In the genomic region with DNA sequence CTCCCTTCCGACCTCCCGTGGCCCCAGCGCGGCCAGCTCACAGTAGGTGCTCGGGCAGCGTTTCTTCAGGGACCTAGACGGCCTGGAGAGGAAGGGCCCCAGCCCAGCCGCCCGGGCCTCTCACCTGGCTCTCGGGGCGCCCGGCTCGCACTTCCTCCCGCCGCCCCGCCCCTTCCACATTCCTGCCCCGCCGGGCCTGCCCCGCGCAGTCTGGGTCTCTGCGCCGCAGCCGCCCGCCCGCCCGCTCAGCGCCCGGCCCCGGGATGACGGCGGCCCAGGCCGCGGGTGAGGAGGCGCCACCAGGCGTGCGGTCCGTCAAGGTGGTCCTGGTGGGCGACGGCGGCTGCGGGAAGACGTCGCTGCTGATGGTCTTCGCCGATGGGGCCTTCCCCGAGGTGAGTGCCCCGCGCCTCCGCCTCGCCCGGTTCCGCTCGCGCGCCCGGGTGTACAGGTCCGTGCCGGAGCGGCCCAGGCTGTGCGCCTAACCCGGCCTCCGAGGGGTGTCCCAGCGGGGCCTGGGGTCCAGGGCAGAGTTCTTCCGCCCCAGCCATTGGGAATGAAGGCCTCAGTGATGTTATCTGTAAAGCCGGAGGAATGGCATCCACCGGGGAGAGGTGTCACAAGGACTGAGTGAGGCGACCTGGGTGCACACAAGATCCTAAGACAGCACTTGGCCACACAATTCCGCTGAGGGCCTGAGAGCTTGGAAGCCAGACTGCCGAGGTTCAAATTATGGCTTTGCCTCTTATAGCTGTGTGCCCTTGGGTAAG, we compare ENCODE assay signal across 8 cellular contexts. TPM values are rescaled to one million over a fixed set of nuclear protein-coding genes. Genes with fewer than 3 reads are reported as not detected.
DNase-seq lines count a peak whose midpoint lies in the region; ATAC-seq and TF ChIP-seq lines count a peak whose summit lies in the region.

A gene with protein sequence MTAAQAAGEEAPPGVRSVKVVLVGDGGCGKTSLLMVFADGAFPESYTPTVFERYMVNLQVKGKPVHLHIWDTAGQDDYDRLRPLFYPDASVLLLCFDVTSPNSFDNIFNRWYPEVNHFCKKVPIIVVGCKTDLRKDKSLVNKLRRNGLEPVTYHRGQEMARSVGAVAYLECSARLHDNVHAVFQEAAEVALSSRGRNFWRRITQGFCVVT (plus strand): TSS at position 208 of the 770 bp plus-strand sequence. CDS start 56 bp downstream, at position 264.

- peak within 1 kb of the TSS; percentile 61 to 86 (median 81) for H3K4me3 Mint-ChIP-seq in IgD-negative memory B cell
- peak within 1 kb of the TSS; percentile 82 for H3K4me3 Mint-ChIP-seq in activated naive CD8-positive, alpha-beta T cell treated with anti-CD3 and anti-CD28 coated beads, Interleukin-2, amount 10 ng/mL, durations not matched to agents 7 days and 5 days

- peak within 1 kb of the TSS in 1 of 3 donors; percentile 16 for H3K27ac Mint-ChIP-seq in IgD-negative memory B cell
- H3K27ac Mint-ChIP-seq in activated naive CD8-positive, alpha-beta T cell treated with anti-CD3 and anti-CD28 coated beads, Interleukin-2, amount 10 ng/mL, durations not matched to agents 7 days and 5 days: no peak within 1 kb of the TSS

- H3K36me3 Mint-ChIP-seq in IgD-negative memory B cell: no peaks in the 10 kb centered on the region
- H3K36me3 Mint-ChIP-seq in activated naive CD8-positive, alpha-beta T cell treated with anti-CD3 and anti-CD28 coated beads, Interleukin-2, amount 10 ng/mL, durations not matched to agents 7 days and 5 days: no peaks in the 10 kb centered on the region

- H3K27me3 Mint-ChIP-seq in IgD-negative memory B cell: peaks cover 18% of the 10 kb centered on the region
- peaks cover 9% of the 10 kb centered on the region for H3K27me3 Mint-ChIP-seq in activated naive CD8-positive, alpha-beta T cell treated with anti-CD3 and anti-CD28 coated beads, Interleukin-2, amount 10 ng/mL, durations not matched to agents 7 days and 5 days

- H3K4me1 ChIP-seq in right atrium auricular region: peaks cover 0 to 39% of the 10 kb centered on the region in 2 donors

- POLR2A ChIA-PET in activated naive CD8-positive, alpha-beta T cell treated with anti-CD3 and anti-CD28 coated beads, Interleukin-2, amount 10 ng/mL, durations not matched to agents 7 days and 5 days (lab: Charles Lee): interaction anchor here (0.5 to 1.2 kb wide), 3 partner anchors 9 to 316 kb away, joined by 3 read pairs; no protein-coding TSS in a partner anchor

- no peaks in the 10 kb centered on the region for H3K9me3 ChIP-seq in right atrium auricular region

- H3K27me3 ChIP-seq in right atrium auricular region: no peaks in the 10 kb centered on the region

- H3K36me3 ChIP-seq in right atrium auricular region: no peaks in the 10 kb centered on the region

- H3K4me1 Mint-ChIP-seq in IgD-negative memory B cell: peaks cover 0 to 9% (median 4%) of the 10 kb centered on the region in 3 donors
- peaks cover 5% of the 10 kb centered on the region for H3K4me1 Mint-ChIP-seq in activated naive CD8-positive, alpha-beta T cell treated with anti-CD3 and anti-CD28 coated beads, Interleukin-2, amount 10 ng/mL, durations not matched to agents 7 days and 5 days

- DNase-seq in 8988T (peak; percentile 90), right atrium auricular region (ENCODE audit: low spot score) (no peak), skeletal muscle cell (ENCODE audit: low read depth) (no peak), NCI-H1694 treated with DMSO at 0.1 percent for 48 hours (lab: John Stamatoyannopoulos, UW) (no peak), NCI-H1436 treated with DMSO at 0.1 percent for 48 hours (lab: John Stamatoyannopoulos, UW) (no peak)
- peak; percentile 61 for DNase-seq in activated naive CD8-positive, alpha-beta T cell treated with anti-CD3 and anti-CD28 coated beads, Interleukin-2, amount 10 ng/mL, durations not matched to agents 7 days and 5 days

- no peak for TF ChIP-seq CTCF in right atrium auricular region (IDR thresholded peaks at IDR 0.05)

- H3K9me3 Mint-ChIP-seq in IgD-negative memory B cell: no peaks in the 10 kb centered on the region
- H3K9me3 Mint-ChIP-seq in activated naive CD8-positive, alpha-beta T cell treated with anti-CD3 and anti-CD28 coated beads, Interleukin-2, amount 10 ng/mL, durations not matched to agents 7 days and 5 days: no peaks in the 10 kb centered on the region

- peak within 1 kb of the TSS; percentile 78 to 92 for H3K27ac ChIP-seq in right atrium auricular region

- H3K4me3 ChIP-seq in right atrium auricular region: peak within 1 kb of the TSS; percentile 48 to 55
- peak within 1 kb of the TSS; percentile 42 for H3K4me3 ChIP-seq in skeletal muscle cell (ENCODE audit: low read depth, low read length)

- peak; percentile 67 for ATAC-seq in activated naive CD8-positive, alpha-beta T cell treated with anti-CD3 and anti-CD28 coated beads, Interleukin-2, amount 10 ng/mL, durations not matched to agents 7 days and 5 days (ENCODE audit: low read depth)
- no peak for ATAC-seq in HG03439 (IDR thresholded peaks at IDR 0.05; ENCODE audit: unreplicated experiment)

RNA-seq across cellular contexts. Expression of the gene that starts here (rescaled TPM):
- 0.54 TPM for polyA plus RNA-seq in IgD-negative memory B cell
- total RNA-seq in activated naive CD8-positive, alpha-beta T cell treated with anti-CD3 and anti-CD28 coated beads, Interleukin-2, amount 10 ng/mL, durations not matched to agents 7 days and 5 days: under 1 TPM; 0.39 to 0.54 TPM
- 10 to 100 TPM; 39.1 to 68.5 TPM for total RNA-seq in right atrium auricular region

Comparison
In these comparisons a context has a peak if more than half of its experiments do, and no peak if none do; other contexts are left out.
1. RNA of the gene that starts here (total RNA-seq): 39.1 to 68.5 TPM in right atrium auricular region; 0.39 to 0.54 TPM in activated naive CD8-positive, alpha-beta T cell treated with anti-CD3 and anti-CD28 coated beads, Interleukin-2, amount 10 ng/mL, durations not matched to agents 7 days and 5 days; every median in the first group is over 10 times any median in the second.
2. Peak in DNase-seq and ATAC-seq in activated naive CD8-positive, alpha-beta T cell treated with anti-CD3 and anti-CD28 coated beads, Interleukin-2, amount 10 ng/mL, durations not matched to agents 7 days and 5 days; RNA of the gene not detected or under 1 TPM.